Comparison of ENCODE assay signal across 9 cellular contexts in the genomic region with DNA sequence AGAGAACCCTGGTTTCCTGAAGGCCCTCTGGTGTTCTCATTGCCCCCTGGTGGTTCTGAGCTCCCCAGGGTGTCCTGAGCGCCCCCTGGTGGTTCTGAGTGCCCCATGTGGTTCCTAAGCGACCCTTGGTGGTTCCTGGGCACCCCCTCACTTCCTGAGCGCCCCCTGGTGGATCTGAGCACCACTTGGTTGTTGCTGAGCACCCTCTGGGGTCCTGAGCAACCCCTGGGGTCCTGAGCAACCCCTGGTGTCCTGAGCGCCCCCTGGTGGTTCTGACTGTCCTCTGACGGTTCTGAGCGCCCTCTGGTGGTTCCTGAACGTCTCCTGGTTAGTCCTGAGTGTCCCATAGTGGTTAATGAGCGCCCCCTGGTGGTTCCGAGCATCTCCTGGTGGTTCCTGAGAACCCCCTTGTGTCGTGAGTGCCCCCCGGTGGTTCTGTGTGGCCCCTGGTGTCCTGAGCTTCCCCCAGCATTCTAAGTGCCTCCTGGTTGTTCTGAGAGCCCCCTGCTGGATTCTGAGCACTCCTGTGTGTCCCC.
DNase-seq lines count a peak whose midpoint lies in the region; ATAC-seq lines count a peak whose summit lies in the region.
"Had no signal": no experiment of that assay in that cellular context is flagged by ENCODE, and none has a peak within 500 bp of the region (broad histone marks: within the 10 kb centered on the region; RNA-seq: fewer than 3 reads in every experiment).

No MANE protein-coding gene starts in this region.

- ATAC-seq in stimulated activated effector memory CD8-positive, alpha-beta T cell treated with anti-CD3 and anti-CD28 coated beads, Interleukin-12 subunit alpha, Interleukin-12 subunit beta, amount 100 ng/mL, for 72 hours = peak; percentile 82

- H3K9me3 Mint-ChIP-seq in stimulated activated effector memory CD8-positive, alpha-beta T cell treated with anti-CD3 and anti-CD28 coated beads, Interleukin-12 subunit alpha, Interleukin-12 subunit beta, amount 100 ng/mL, for 72 hours = no peaks in the 10 kb centered on the region

- no peak overlapping the region for H3K4me3 Mint-ChIP-seq in stimulated activated effector memory CD8-positive, alpha-beta T cell treated with anti-CD3 and anti-CD28 coated beads, Interleukin-12 subunit alpha, Interleukin-12 subunit beta, amount 100 ng/mL, for 72 hours
- H3K4me3 Mint-ChIP-seq: nephron had no signal

- no peaks in the 10 kb centered on the region for H3K4me1 Mint-ChIP-seq in stimulated activated effector memory CD8-positive, alpha-beta T cell treated with anti-CD3 and anti-CD28 coated beads, Interleukin-12 subunit alpha, Interleukin-12 subunit beta, amount 100 ng/mL, for 72 hours
- H3K4me1 Mint-ChIP-seq: nephron had no signal

- DNase-seq in NK-92 treated with Interleukin-12 subunit alpha and Interleukin-12 subunit beta, amount 100 ng/mL, for 24 hours (lab: John Stamatoyannopoulos, UW) = peak; percentile 15
- no peak for DNase-seq in NK-92 (lab: John Stamatoyannopoulos, UW; ENCODE audit: unreplicated experiment)
- peak; percentile 4 for DNase-seq in SK-N-DZ (ENCODE audit: low spot score)
- DNase-seq in germinal center (ENCODE audit: low spot score) = peak; percentile 40
- peak in 1 of 2 donors; percentile 58 for DNase-seq in stimulated activated effector memory CD8-positive, alpha-beta T cell treated with anti-CD3 and anti-CD28 coated beads, Interleukin-12 subunit alpha, Interleukin-12 subunit beta, amount 100 ng/mL, for 72 hours (ENCODE audit: low spot score in 2 of 2)
- DNase-seq in hypothalamus (lab: John Stamatoyannopoulos, UW) = no peak
- DNase-seq in ecto neural progenitor cell (ENCODE audit: low spot score) = no peak
- no peak for DNase-seq in AG08396 (ENCODE audit: low spot score)

- H3K27ac Mint-ChIP-seq in stimulated activated effector memory CD8-positive, alpha-beta T cell treated with anti-CD3 and anti-CD28 coated beads, Interleukin-12 subunit alpha, Interleukin-12 subunit beta, amount 100 ng/mL, for 72 hours = no peak overlapping the region
- H3K27ac Mint-ChIP-seq: nephron had no signal

- no peaks in the 10 kb centered on the region for H3K36me3 Mint-ChIP-seq in stimulated activated effector memory CD8-positive, alpha-beta T cell treated with anti-CD3 and anti-CD28 coated beads, Interleukin-12 subunit alpha, Interleukin-12 subunit beta, amount 100 ng/mL, for 72 hours

Comparison
In these comparisons a context has a peak if more than half of its experiments do, and no peak if none do; other contexts are left out.
1. DNase-seq: peak in NK-92 treated with Interleukin-12 subunit alpha and Interleukin-12 subunit beta, amount 100 ng/mL, for 24 hours (single experiment), SK-N-DZ (single experiment) and germinal center (single experiment); none in NK-92 (single experiment), hypothalamus (0 of 51), ecto neural progenitor cell (single experiment) and AG08396 (single experiment).